Comparison of ENCODE assay signal across 12 cellular contexts in the genomic region with DNA sequence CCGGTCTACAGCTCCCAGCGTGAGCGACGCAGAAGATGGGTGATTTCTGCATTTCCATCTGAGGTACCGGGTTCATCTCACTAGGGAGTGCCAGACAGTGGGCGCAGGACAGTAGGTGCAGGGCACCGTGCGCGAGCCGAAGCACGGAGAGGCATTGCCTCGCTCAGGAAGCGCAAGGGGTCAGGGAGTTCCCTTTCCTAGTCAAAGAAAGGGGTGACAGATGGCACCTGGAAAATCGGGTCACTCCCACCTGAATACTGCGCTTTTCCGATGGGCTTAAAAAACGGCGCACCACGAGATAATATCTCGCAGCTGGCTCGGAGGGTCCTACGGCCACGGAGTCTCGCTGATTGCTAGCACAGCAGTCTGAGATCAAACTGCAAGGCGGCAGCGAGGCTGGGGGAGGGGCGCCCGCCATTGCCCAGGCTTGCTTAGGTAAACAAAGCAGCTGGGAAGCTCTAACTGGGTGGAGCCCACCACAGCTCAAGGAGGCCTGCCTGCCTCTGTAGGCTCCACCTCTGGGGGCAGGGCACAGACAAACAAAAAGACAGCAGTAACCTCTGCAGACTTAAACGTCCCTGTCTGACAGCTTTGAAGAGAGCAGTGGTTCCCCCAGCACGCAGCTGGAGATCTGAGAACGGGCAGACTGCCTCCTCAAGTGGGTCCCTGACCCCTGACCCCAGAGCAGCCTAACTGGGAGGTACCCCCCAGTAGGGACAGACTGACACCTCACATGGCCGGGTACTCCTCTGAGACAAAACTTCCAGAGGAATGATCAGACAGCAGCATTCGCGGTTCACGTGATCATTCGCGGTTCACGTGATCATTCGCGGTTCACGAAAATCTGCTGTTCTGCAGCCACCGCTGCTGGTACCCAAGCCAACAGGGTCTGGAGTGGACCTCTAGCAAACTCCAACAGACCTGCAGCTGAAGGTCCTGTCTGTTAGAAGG. TPM values are rescaled to one million over a fixed set of nuclear protein-coding genes. Genes with fewer than 3 reads are reported as not detected.
A peak's percentile ranks its signal among the peaks of the same experiment; 100 is the strongest.
DNase-seq lines count a peak whose midpoint lies in the region; ATAC-seq and TF ChIP-seq lines count a peak whose summit lies in the region.
"Not testable (repeated sequence)": the region's sequence is repeated elsewhere in the genome, so short reads cannot be mapped to it uniquely, and the experiment has no call there.
"Had no signal": no experiment of that assay in that cellular context is flagged by ENCODE, and none has a peak within 500 bp of the region (broad histone marks: within the 10 kb centered on the region; RNA-seq: fewer than 3 reads in every experiment).

No MANE protein-coding gene starts in this region.

- not testable (repeated sequence) for TF ChIP-seq CTCF in AG09309 (IDR thresholded peaks at IDR 0.05; ENCODE audit: control insufficient read depth, insufficient read depth, low read depth, low read length, missing control alignments); heart right ventricle (IDR thresholded peaks at IDR 0.05)

- peak overlapping the region; percentile 66 for H3K4me3 Mint-ChIP-seq in natural killer cell treated with Interleukin-12 subunit alpha and Interleukin-12 subunit beta and Interleukin-15 and Interleukin-18, amount 100 ng/mL, for 72 hours

- H3K36me3 ChIP-seq in HUES64 (ENCODE audit: insufficient read depth, low read length); heart right ventricle: not testable (repeated sequence)

- not testable (repeated sequence) for H3K27ac ChIP-seq in HUES64 (ENCODE audit: low read depth, low read length)
- peak overlapping the region in 2 of 10 donors; percentile 46 to 47 for H3K27ac ChIP-seq in heart right ventricle

- peaks cover 5 to 16% of the 10 kb centered on the region in 2 donors for H3K27me3 Mint-ChIP-seq in natural killer cell treated with Interleukin-12 subunit alpha and Interleukin-12 subunit beta and Interleukin-15 and Interleukin-18, amount 100 ng/mL, for 72 hours

- 32% methylated on average over 40 of the region's 42 CpGs for WGBS in HUES64
- WGBS in heart right ventricle, 2 donors = 49 to 59% methylated on average over 39 to 41 of the region's 42 CpGs

- H3K9ac ChIP-seq in HUES64 (ENCODE audit: low read depth, low read length) = peak overlapping the region; percentile 76

- H3K27ac Mint-ChIP-seq in natural killer cell treated with Interleukin-12 subunit alpha and Interleukin-12 subunit beta and Interleukin-15 and Interleukin-18, amount 100 ng/mL, for 72 hours = not testable (repeated sequence)

- H3K36me3 Mint-ChIP-seq in natural killer cell treated with Interleukin-12 subunit alpha and Interleukin-12 subunit beta and Interleukin-15 and Interleukin-18, amount 100 ng/mL, for 72 hours = not testable (repeated sequence)

- H3K4me1 Mint-ChIP-seq in natural killer cell treated with Interleukin-12 subunit alpha and Interleukin-12 subunit beta and Interleukin-15 and Interleukin-18, amount 100 ng/mL, for 72 hours (ENCODE audit: low read depth in 2 of 2) = not testable (repeated sequence)

- peaks cover 11% of the 10 kb centered on the region for H3K27me3 ChIP-seq in HUES64 (ENCODE audit: insufficient read depth, low read length)
- not testable (repeated sequence) for H3K27me3 ChIP-seq in heart right ventricle

- ATAC-seq in heart right ventricle; natural killer cell treated with Interleukin-12 subunit alpha and Interleukin-12 subunit beta and Interleukin-15 and Interleukin-18, amount 100 ng/mL, for 72 hours: not testable (repeated sequence)

- DNase-seq in AG09309 (ENCODE audit: low read depth); heart right ventricle; natural killer cell treated with Interleukin-12 subunit alpha and Interleukin-12 subunit beta and Interleukin-15 and Interleukin-18, amount 100 ng/mL, for 72 hours (ENCODE audit: low spot score): not testable (repeated sequence)
- DNase-seq in SHP77 (lab: John Stamatoyannopoulos, UW) = peak; percentile 34 to 60
- peak; percentile 33 to 47 for DNase-seq in activated T-cell treated with anti-CD3 and anti-CD28 coated beads, Interleukin-2, amount 50 U/mL, for 48 hours
- DNase-seq in central memory CD4-positive, alpha-beta T cell = peak; percentile 17
- DNase-seq in stimulated activated CD4-positive, alpha-beta T cell treated with anti-CD3 and anti-CD28 coated beads, TNF-alpha, amount 100 ng/mL, for 24 hours (ENCODE audit: low read depth in 3 of 3) = peak in 2 of 3 experiments; percentile 0 to 28

- not testable (repeated sequence) for H3K4me1 ChIP-seq in HUES64 (ENCODE audit: insufficient read depth, low read length); heart right ventricle

- H3K4me3 ChIP-seq in AG09309 (ENCODE audit: control insufficient read depth, low read depth, low read length) (peak overlapping the region; percentile 28), HUES64 (ENCODE audit: low read length) (peak overlapping the region; percentile 67), heart right ventricle (peak overlapping the region in 9 of 10 donors; percentile 17 to 51 (median 43))

- intact Hi-C loops in heart right ventricle (cut with DNase I) = not testable (repeated sequence)

- not testable (repeated sequence) for H3K9me3 ChIP-seq in HUES64 (ENCODE audit: insufficient read depth, low read depth, low read length); heart right ventricle

- not testable (repeated sequence) for H3K9me3 Mint-ChIP-seq in natural killer cell treated with Interleukin-12 subunit alpha and Interleukin-12 subunit beta and Interleukin-15 and Interleukin-18, amount 100 ng/mL, for 72 hours

RNA-seq across cellular contexts. Expression of gene SPINK7, which starts 8.1 kb away (rescaled TPM):
- not detected for polyA plus RNA-seq in HUES64 (2013, experiment 1 of 2)
- polyA plus RNA-seq in HUES64 (2013, experiment 2 of 2) = not detected
- total RNA-seq in heart right ventricle = not detected
- not detected for polyA plus RNA-seq in heart right ventricle
- total RNA-seq in natural killer cell treated with Interleukin-12 subunit alpha and Interleukin-12 subunit beta and Interleukin-15 and Interleukin-18, amount 100 ng/mL, for 72 hours = not detected
- total RNA-seq: body of pancreas, foreskin keratinocyte, left lobe of liver, right atrium auricular region had no signal
- polyA plus RNA-seq: foreskin keratinocyte had no signal

RNA-seq across cellular contexts. Expression of gene SPINK9, which starts 15.1 kb away (rescaled TPM):
- not detected for polyA plus RNA-seq in HUES64 (2013, experiment 1 of 2)
- not detected for polyA plus RNA-seq in HUES64 (2013, experiment 2 of 2)
- under 1 TPM in 1 of 10 donors, not detected in 9; 0.57 TPM for total RNA-seq in heart right ventricle
- polyA plus RNA-seq in heart right ventricle = not detected
- not detected for total RNA-seq in natural killer cell treated with Interleukin-12 subunit alpha and Interleukin-12 subunit beta and Interleukin-15 and Interleukin-18, amount 100 ng/mL, for 72 hours
- total RNA-seq: body of pancreas, foreskin keratinocyte, left lobe of liver, right atrium auricular region had no signal
- polyA plus RNA-seq: foreskin keratinocyte had no signal

RNA-seq across cellular contexts. Expression of gene SPINK13, which starts 51.7 kb away (rescaled TPM):
- polyA plus RNA-seq in HUES64 (2013, experiment 1 of 2) = not detected
- polyA plus RNA-seq in HUES64 (2013, experiment 2 of 2) = not detected
- total RNA-seq in heart right ventricle = not detected
- polyA plus RNA-seq in heart right ventricle = under 1 TPM in 1 of 2 donors, not detected in 1; 0.32 TPM
- not detected for total RNA-seq in natural killer cell treated with Interleukin-12 subunit alpha and Interleukin-12 subunit beta and Interleukin-15 and Interleukin-18, amount 100 ng/mL, for 72 hours
- total RNA-seq: foreskin keratinocyte, left lobe of liver, right atrium auricular region had no signal
- polyA plus RNA-seq: foreskin keratinocyte had no signal
